Comparison of ENCODE assay signal across 8 cellular contexts in genomic region chr4:158172558-158173258, GRCh38. TPM values are rescaled to one million over a fixed set of nuclear protein-coding genes. Genes with fewer than 3 reads are reported as not detected.
DNase-seq lines count a peak whose midpoint lies in the region; ATAC-seq and TF ChIP-seq lines count a peak whose summit lies in the region.

Gene GASK1B (minus strand): TSS chr4:158173025. CDS start chr4:158171375, 1,650 bp downstream.

- TF ChIP-seq CTCF in natural killer cell (IDR thresholded peaks at IDR 0.05) (no peak), SU-DHL-6 (IDR thresholded peaks at IDR 0.05; ENCODE audit: insufficient read depth, low read length, poor library complexity, severe bottlenecking) (peak; percentile 52), fibroblast of pulmonary artery (IDR thresholded peaks at IDR 0.05; ENCODE audit: low read length, missing control alignments) (peak; percentile 72)

- no peaks in the 10 kb centered on the region for H3K9me3 Mint-ChIP-seq in natural killer cell
- H3K9me3 Mint-ChIP-seq in natural killer cell treated with Interleukin-12 subunit alpha and Interleukin-12 subunit beta and Interleukin-15 and Interleukin-18, amount 100 ng/mL, for 72 hours, result no peaks in the 10 kb centered on the region

- no peak within 1 kb of the TSS for H3K4me2 ChIP-seq in SU-DHL-6 (ENCODE audit: low read depth, low read length, poor library complexity, severe bottlenecking)

- H3K27ac Mint-ChIP-seq in natural killer cell, result no peak within 1 kb of the TSS
- H3K27ac Mint-ChIP-seq in natural killer cell treated with Interleukin-12 subunit alpha and Interleukin-12 subunit beta and Interleukin-15 and Interleukin-18, amount 100 ng/mL, for 72 hours, result no peak within 1 kb of the TSS

- peak within 1 kb of the TSS; percentile 7 for H3K4me3 Mint-ChIP-seq in natural killer cell
- no peak within 1 kb of the TSS for H3K4me3 Mint-ChIP-seq in natural killer cell treated with Interleukin-12 subunit alpha and Interleukin-12 subunit beta and Interleukin-15 and Interleukin-18, amount 100 ng/mL, for 72 hours

- H2AFZ ChIP-seq in SU-DHL-6 (ENCODE audit: low read depth, low read length, severe bottlenecking), result no peak within 1 kb of the TSS
- peak within 1 kb of the TSS; percentile 97 for H2AFZ ChIP-seq in neuron (ENCODE audit: low read depth, low read length)

- no peaks in the 10 kb centered on the region for H3K4me1 Mint-ChIP-seq in natural killer cell
- peaks cover 0 to 3% of the 10 kb centered on the region in 2 donors for H3K4me1 Mint-ChIP-seq in natural killer cell treated with Interleukin-12 subunit alpha and Interleukin-12 subunit beta and Interleukin-15 and Interleukin-18, amount 100 ng/mL, for 72 hours (ENCODE audit: low read depth in 2 of 2)

- H3K9me3 ChIP-seq in SU-DHL-6 (ENCODE audit: insufficient read depth, low read length) (no peaks in the 10 kb centered on the region), neuron (ENCODE audit: low read length) (no peaks in the 10 kb centered on the region)

- no peaks in the 10 kb centered on the region for H3K36me3 Mint-ChIP-seq in natural killer cell
- H3K36me3 Mint-ChIP-seq in natural killer cell treated with Interleukin-12 subunit alpha and Interleukin-12 subunit beta and Interleukin-15 and Interleukin-18, amount 100 ng/mL, for 72 hours, result no peaks in the 10 kb centered on the region

- H3K36me3 ChIP-seq in SU-DHL-6 (ENCODE audit: low read length), result no peaks in the 10 kb centered on the region
- no peaks in the 10 kb centered on the region for H3K36me3 ChIP-seq in neuron (ENCODE audit: insufficient read depth, low read length)

- H3F3A ChIP-seq in SU-DHL-6 (ENCODE audit: insufficient read depth), result no peaks in the 10 kb centered on the region

- DNase-seq in natural killer cell (no peak), fibroblast of pulmonary artery (ENCODE audit: low read depth) (peak; percentile 83), NCI-H187 treated with DMSO at 0.1 percent for 48 hours (lab: John Stamatoyannopoulos, UW) (no peak), middle frontal gyrus (ENCODE audit: extremely low spot score, low spot score) (no peak)
- DNase-seq in natural killer cell treated with Interleukin-12 subunit alpha and Interleukin-12 subunit beta and Interleukin-15 and Interleukin-18, amount 100 ng/mL, for 72 hours (ENCODE audit: low spot score), result no peak
- peak; percentile 26 for DNase-seq in Jurkat, Clone E6-1 (ENCODE audit: low read depth, low spot score)

- H3K4me3 ChIP-seq in Jurkat, Clone E6-1 (ENCODE audit: low read length), result no peak within 1 kb of the TSS
- H3K4me3 ChIP-seq in SU-DHL-6 (ENCODE audit: insufficient read depth, low read length, poor library complexity, severe bottlenecking) (no peak within 1 kb of the TSS), fibroblast of pulmonary artery (replicated peaks; ENCODE audit: low read depth, low read length) (peak within 1 kb of the TSS; percentile 74), neuron (ENCODE audit: low read length) (peak within 1 kb of the TSS; percentile 40)

- H4K20me1 ChIP-seq in SU-DHL-6 (ENCODE audit: low read depth, low read length), result no peaks in the 10 kb centered on the region

- H3K9me2 ChIP-seq in SU-DHL-6 (replicated peaks; ENCODE audit: insufficient read depth, low read length), result no peaks in the 10 kb centered on the region

- intact Hi-C loops in natural killer cell (cut with micrococcal nuclease), result no loop called here

- no peak within 1 kb of the TSS for H3K9ac ChIP-seq in SU-DHL-6 (ENCODE audit: low read length)

- ATAC-seq in natural killer cell, result no peak
- ATAC-seq in natural killer cell treated with Interleukin-12 subunit alpha and Interleukin-12 subunit beta and Interleukin-15 and Interleukin-18, amount 100 ng/mL, for 72 hours, result no peak

- H3K79me2 ChIP-seq in SU-DHL-6 (ENCODE audit: insufficient read depth, low read length), result no peaks in the 10 kb centered on the region

- H3K27me3 Mint-ChIP-seq in natural killer cell (ENCODE audit: low read depth in 2 of 2), result peaks cover 14 to 30% of the 10 kb centered on the region in 2 donors
- H3K27me3 Mint-ChIP-seq in natural killer cell treated with Interleukin-12 subunit alpha and Interleukin-12 subunit beta and Interleukin-15 and Interleukin-18, amount 100 ng/mL, for 72 hours, result peaks cover 14 to 15% of the 10 kb centered on the region in 2 donors

- H3K27me3 ChIP-seq in SU-DHL-6 (ENCODE audit: low read length) (no peaks in the 10 kb centered on the region), neuron (ENCODE audit: insufficient read depth, low read length) (no peaks in the 10 kb centered on the region)

- H3K4me1 ChIP-seq in neuron (ENCODE audit: insufficient read depth, low read length), result peaks cover 12% of the 10 kb centered on the region

- H3K27ac ChIP-seq in SU-DHL-6 (ENCODE audit: low read depth, low read length), result no peak within 1 kb of the TSS

RNA-seq across cellular contexts. Expression of gene GASK1B, which starts in this region (rescaled TPM):
- 1 to 10 TPM in 2 of 3 donors, under 1 TPM in 1; 0.31 to 2.0 (median 1.1) TPM for total RNA-seq in natural killer cell
- total RNA-seq in natural killer cell treated with Interleukin-12 subunit alpha and Interleukin-12 subunit beta and Interleukin-15 and Interleukin-18, amount 100 ng/mL, for 72 hours, result not detected
- not detected for polyA plus RNA-seq in Jurkat, Clone E6-1 (2012; ENCODE audit: insufficient read depth, insufficient read length)

Comparison
In these comparisons a context has a peak if more than half of its experiments do, and no peak if none do; other contexts are left out.
1. DNase-seq: peak in Jurkat, Clone E6-1 (single experiment) and fibroblast of pulmonary artery (single experiment); none in natural killer cell (single experiment), natural killer cell treated with Interleukin-12 subunit alpha and Interleukin-12 subunit beta and Interleukin-15 and Interleukin-18, amount 100 ng/mL, for 72 hours (single experiment), NCI-H187 treated with DMSO at 0.1 percent for 48 hours (single experiment) and middle frontal gyrus (single experiment).
2. H3K4me3 ChIP-seq: peak in fibroblast of pulmonary artery (single experiment) and neuron (single experiment); none in Jurkat, Clone E6-1 (single experiment) and SU-DHL-6 (single experiment).